ENCODE assay signal across 16 cellular contexts in genomic region chr11:120184371-120184945, GRCh38. TPM values are rescaled to one million over a fixed set of nuclear protein-coding genes. Genes with fewer than 3 reads are reported as not detected.
DNase-seq lines count a peak whose midpoint lies in the region; FAIRE-seq and TF ChIP-seq lines count a peak whose summit lies in the region.
"Had no signal": no experiment of that assay in that cellular context is flagged by ENCODE, and none has a peak within 500 bp of the region (broad histone marks: within the 10 kb centered on the region; RNA-seq: fewer than 3 reads in every experiment).

No MANE protein-coding gene starts in this region.

- H4K91ac ChIP-seq in H1 (replicated peaks; ENCODE audit: insufficient read length, low read length) = no peak overlapping the region

- H2AFZ ChIP-seq in H1 (ENCODE audit: low read length) = no peak overlapping the region

- no peak overlapping the region for H2BK15ac ChIP-seq in H1 (ENCODE audit: low read length)

- H3K27me3 Mint-ChIP-seq in type B pancreatic cell = peaks cover 10% of the 10 kb centered on the region

- H4K20me1 ChIP-seq in H1 (replicated peaks in 1 of 2; ENCODE audit: control insufficient read depth in 1 of 2, insufficient read depth in 2 of 2, low read length in 2 of 2) = no peaks in the 10 kb centered on the region

- no peak overlapping the region for H2BK120ac ChIP-seq in H1 (replicated peaks; ENCODE audit: low read depth, low read length)

- no peak overlapping the region for H3K23ac ChIP-seq in H1 (ENCODE audit: insufficient read length)

- H3K56ac ChIP-seq in H1 (replicated peaks; ENCODE audit: insufficient read length, low read depth, low read length) = no peak overlapping the region

- no peak overlapping the region for H3K18ac ChIP-seq in H1 (ENCODE audit: extremely low read depth, low read length)

- no peak for FAIRE-seq in H1 (lab: Jason Lieb, UNC)
- FAIRE-seq: astrocyte, GM19239, H54 had no signal

- no peak overlapping the region for H3K4me3 Mint-ChIP-seq in type B pancreatic cell
- H3K4me3 Mint-ChIP-seq: T-helper 1 cell treated with Interleukin-12 subunit alpha and Interleukin-12 subunit beta and Interleukin-4 antibody, amounts not matched to agents 30 μg/mL and 1 μg/mL, for 36 hours had no signal

- H3K23me2 ChIP-seq in H1 (ENCODE audit: low read depth, low read length) = no peaks in the 10 kb centered on the region; the same call in 1 of the 2 replicates

- no peak overlapping the region for H3K9ac ChIP-seq in H1 (replicated peaks in 1 of 4; ENCODE audit: extremely low read depth in 1 of 4, low read depth in 3 of 4, low read length in 3 of 4)

- H3K27me3 ChIP-seq in H1 (replicated peaks in 1 of 4; ENCODE audit: control insufficient read depth in 3 of 4, extremely low read depth in 1 of 4, insufficient read depth in 3 of 4, low read length in 3 of 4) (peaks cover 0 to 21% (median 14%) of the 10 kb centered on the region in 4 experiments; a peak in 4 of 7 replicates), right atrium auricular region (no peaks in the 10 kb centered on the region), ovary (no peaks in the 10 kb centered on the region)

- TF ChIP-seq CTCF in H1 (IDR thresholded peaks at IDR 0.05; ENCODE audit: control extremely low read depth in 1 of 3, insufficient read depth in 1 of 3, low read depth in 1 of 3, low read length in 3 of 3) (no peak), right atrium auricular region (IDR thresholded peaks at IDR 0.05) (no peak), ovary (IDR thresholded peaks at IDR 0.05) (no peak), type B pancreatic cell (conservative IDR thresholded peaks at IDR 0.05) (no peak)

- POLR2A ChIA-PET in H1 (lab: Charles Lee; ENCODE audit: partially characterized antibody) = no interaction called here

- H3K27ac ChIP-seq in H1 (ENCODE audit: low read depth, low read length) (no peak overlapping the region), right atrium auricular region (peak overlapping the region; percentile 70 to 74), ovary (peak overlapping the region; percentile 26 to 82)

- 83 to 100% methylated on average over 1 to 11 of the region's 11 CpGs for WGBS in H1 (ENCODE audit: extremely low coverage in 1 of 2, insufficient coverage in 1 of 2, insufficient read length in 1 of 2, insufficient replicate concordance in 2 of 2, low coverage in 1 of 2, low lambda C conversion rate in 2 of 2, missing lambda C conversion rate in 1 of 2), 2 experiments
- WGBS in ovary, 3 donors = 12 to 16% (median 16%) methylated on average over 11 of the region's 11 CpGs

- no peak overlapping the region for H2BK20ac ChIP-seq in H1 (ENCODE audit: low read length)

- H3K4ac ChIP-seq in H1 (replicated peaks; ENCODE audit: insufficient read length, low read depth, low read length) = no peak overlapping the region

- H3K14ac ChIP-seq in H1 (ENCODE audit: insufficient read length) = no peak overlapping the region

- no peaks in the 10 kb centered on the region for H3K9me3 Mint-ChIP-seq in type B pancreatic cell
- H3K9me3 Mint-ChIP-seq: T-helper 1 cell treated with Interleukin-12 subunit alpha and Interleukin-12 subunit beta and Interleukin-4 antibody, amounts not matched to agents 30 μg/mL and 1 μg/mL, for 36 hours had no signal

- H3K4me1 ChIP-seq in H1 (replicated peaks in 1 of 4; ENCODE audit: control insufficient read depth in 3 of 4, insufficient read depth in 4 of 4, low read length in 3 of 4) (peaks cover 1 to 14% (median 4%) of the 10 kb centered on the region in 4 experiments; a peak in 4 of 7 replicates), right atrium auricular region (peaks cover 0 to 66% of the 10 kb centered on the region in 2 donors), ovary (ENCODE audit: insufficient read depth) (peaks cover 47% of the 10 kb centered on the region)

- intact Hi-C loops in ovary (cut with DNase I) = loop anchor here in 1 of 4 donors (2.0 kb wide), 1 partner anchor 26 kb away; the partner anchor contains the start of gene OAF

- no peak overlapping the region for H2BK12ac ChIP-seq in H1 (ENCODE audit: low read depth, low read length)

- no peak overlapping the region for H4K8ac ChIP-seq in H1 (ENCODE audit: extremely low read depth, insufficient read depth, low read length)

- TF ChIP-seq POLR2A in H1 (IDR thresholded peaks at IDR 0.05; ENCODE audit: control extremely low read depth in 1 of 2, low read depth in 2 of 2, low read length in 2 of 2) (no peak), ovary (IDR thresholded peaks at IDR 0.05) (no peak)

- H3K4me1 Mint-ChIP-seq in type B pancreatic cell (ENCODE audit: unreplicated experiment) = peaks cover 78% of the 10 kb centered on the region

- no peak for TF ChIP-seq EP300 in H1 (IDR thresholded peaks at IDR 0.05; ENCODE audit: borderline replicate concordance in 1 of 2, low read depth in 2 of 2, low read length in 2 of 2)
- no peak for TF ChIP-seq EP300 in ovary (IDR thresholded peaks at IDR 0.05)

- no peak overlapping the region for H4K5ac ChIP-seq in H1 (ENCODE audit: insufficient read length, low read depth, low read length)

- H2BK5ac ChIP-seq in H1 (ENCODE audit: low read depth, low read length) = no peak overlapping the region

- H3K9me3 ChIP-seq in H1 (ENCODE audit: insufficient read depth in 2 of 2, low read depth in 1 of 2, low read length in 1 of 2) = no peaks in the 10 kb centered on the region; a peak in 1 of 4 replicates
- no peaks in the 10 kb centered on the region for H3K9me3 ChIP-seq in right atrium auricular region
- H3K9me3 ChIP-seq in ovary = no peaks in the 10 kb centered on the region

- no peak overlapping the region for H3K4me2 ChIP-seq in H1 (ENCODE audit: insufficient read depth in 1 of 2, low read depth in 2 of 2, low read length in 2 of 2)

- no peak for TF ChIP-seq RAD21 in H1 (IDR thresholded peaks at IDR 0.05 in 1 of 2, conservative IDR thresholded peaks at IDR 0.05 in 1 of 2; ENCODE audit: low read depth in 2 of 2, low read length in 2 of 2)

- DNase-seq in H1 (ENCODE audit: low read depth in 1 of 2, low spot score in 2 of 2) = peak in 1 of 2 experiments; percentile 22
- peak; percentile 64 for DNase-seq in right atrium auricular region (ENCODE audit: low spot score)
- DNase-seq in ovary = peak; percentile 55 to 69 (median 66)
- DNase-seq in type B pancreatic cell (ENCODE audit: extremely low spot score, unreplicated experiment) = peak; percentile 51
- no peak for DNase-seq in NCI-H82 (lab: John Stamatoyannopoulos, UW)
- no peak for DNase-seq in medulla oblongata (ENCODE audit: extremely low spot score)
- DNase-seq in SHP77 (lab: John Stamatoyannopoulos, UW) = no peak
- DNase-seq: activated CD4-positive, alpha-beta T cell treated with anti-CD3 and anti-CD28 coated beads for 48 hours; NCI-H69; RPMI8226; stimulated activated naive CD4-positive, alpha-beta T cell had no signal

- no peak overlapping the region for H3K27ac Mint-ChIP-seq in type B pancreatic cell
- H3K27ac Mint-ChIP-seq: T-helper 1 cell treated with Interleukin-12 subunit alpha and Interleukin-12 subunit beta and Interleukin-4 antibody, amounts not matched to agents 30 μg/mL and 1 μg/mL, for 36 hours had no signal

- H2AK5ac ChIP-seq in H1 (ENCODE audit: low read depth, low read length) = 0 out of 2 replicates have a peak overlapping the region, but pooled peaks have one; percentile 39

- H3K36me3 ChIP-seq in H1 (ENCODE audit: control insufficient read depth in 2 of 4, insufficient read depth in 4 of 4, low read length in 3 of 4) = no peaks in the 10 kb centered on the region
- no peaks in the 10 kb centered on the region for H3K36me3 ChIP-seq in right atrium auricular region
- H3K36me3 ChIP-seq in ovary = no peaks in the 10 kb centered on the region

- no peaks in the 10 kb centered on the region for H3K79me2 ChIP-seq in H1 (ENCODE audit: control insufficient read depth in 1 of 2, insufficient read depth in 2 of 2, low read length in 2 of 2)

- no peak overlapping the region for H3K4me3 ChIP-seq in H1 (ENCODE audit: extremely low read depth in 1 of 4, insufficient read depth in 2 of 4, low read depth in 3 of 4, low read length in 4 of 4)
- H3K4me3 ChIP-seq in right atrium auricular region = peak overlapping the region in 1 of 2 donors; percentile 15
- no peak overlapping the region for H3K4me3 ChIP-seq in ovary

- no peaks in the 10 kb centered on the region for H3K79me1 ChIP-seq in H1 (ENCODE audit: low read depth, low read length)

- CTCF ChIA-PET in H1 (lab: Charles Lee; ENCODE audit: partially characterized antibody) = interaction anchor here (0.7 to 17.5 kb wide), 8 partner anchors 8 to 542 kb away, joined by 3 to 237 read pairs (median 5); no protein-coding TSS in a partner anchor

- H3K36me3 Mint-ChIP-seq in type B pancreatic cell = no peaks in the 10 kb centered on the region

RNA-seq across cellular contexts. Expression of gene OAF, which starts 26.4 kb away (rescaled TPM):
- total RNA-seq in H1 (2021; fragmentation: NEBNext Ultra II Directional; extraction: Animal tissue kit (Norgen Biotek cat#: 25700)) = 1.1 and 1.3 TPM in 2 replicates
- polyA plus RNA-seq in H1 (2011; rRNA removed) (1.5 and 2.1 TPM in 2 replicates), ovary (10 to 100 TPM; 38.1 to 44.1 TPM)
- polyA plus RNA-seq in H1 (2011; cell fraction: cytosol; rRNA removed) = 1.2 TPM
- polyA plus RNA-seq in H1 (2011; cell fraction: nucleus; rRNA removed) = 1.2 TPM
- polyA plus RNA-seq in H1 (2012, experiment 1 of 2) = 0.60 to 1.0 TPM (median 0.64 TPM) in 4 replicates
- 0.62 TPM for polyA plus RNA-seq in H1 (2012, experiment 2 of 2)
- 0.85 TPM for polyA plus RNA-seq in H1 (2013, experiment 1 of 2)
- 0.72 TPM for polyA plus RNA-seq in H1 (2013, experiment 2 of 2)
- polyA minus RNA-seq in H1 (2011; rRNA and poly(A)+ RNA removed) = 0.46 and 0.50 TPM in 2 replicates
- 0.73 TPM for polyA minus RNA-seq in H1 (2011; cell fraction: cytosol; rRNA and poly(A)+ RNA removed)
- 0.80 TPM for polyA minus RNA-seq in H1 (2011; cell fraction: nucleus; rRNA and poly(A)+ RNA removed)
- total RNA-seq in right atrium auricular region (10 to 100 TPM; 27.9 to 43.6 TPM), ovary (100 to 1,000 TPM in 2 of 7 donors, 10 to 100 TPM in 5; 26.6 to 170 (median 66.5) TPM), type B pancreatic cell (ENCODE audit: low replicate concordance) (17.1 and 67.5 TPM in 2 replicates)

RNA-seq across cellular contexts. Expression of gene TRIM29, which starts 46.5 kb away (rescaled TPM):
- 0.43 TPM in 1 of 2 replicates, not detected in the other for total RNA-seq in H1 (2021; fragmentation: NEBNext Ultra II Directional; extraction: Animal tissue kit (Norgen Biotek cat#: 25700))
- polyA plus RNA-seq in H1 (2011; rRNA removed) = 0.17 and 0.35 TPM in 2 replicates
- 0.34 TPM for polyA plus RNA-seq in H1 (2011; cell fraction: cytosol; rRNA removed)
- 0.10 TPM for polyA plus RNA-seq in H1 (2011; cell fraction: nucleus; rRNA removed)
- polyA plus RNA-seq in H1 (2012, experiment 1 of 2) = 0.20 TPM in 1 of 4 replicates, not detected in the others
- polyA plus RNA-seq in H1 (2012, experiment 2 of 2) = not detected
- 0.08 TPM for polyA plus RNA-seq in H1 (2013, experiment 1 of 2)
- polyA plus RNA-seq in H1 (2013, experiment 2 of 2) = 0.07 TPM
- 0.54 and 0.78 TPM in 2 replicates for polyA minus RNA-seq in H1 (2011; rRNA and poly(A)+ RNA removed)
- not detected for polyA minus RNA-seq in H1 (2011; cell fraction: cytosol; rRNA and poly(A)+ RNA removed)
- polyA minus RNA-seq in H1 (2011; cell fraction: nucleus; rRNA and poly(A)+ RNA removed) = 1.6 TPM
- 1 to 10 TPM in 1 of 2 donors, under 1 TPM in 1; 0.85 to 2.7 TPM for total RNA-seq in right atrium auricular region
- 1 to 10 TPM in 6 of 7 donors, not detected in 1; 1.1 to 5.9 (median 1.6) TPM for total RNA-seq in ovary
- 1 to 10 TPM in 1 of 2 donors, under 1 TPM in 1; 0.11 to 1.0 TPM for polyA plus RNA-seq in ovary
- total RNA-seq in type B pancreatic cell (ENCODE audit: low replicate concordance) = 56.7 and 207 TPM in 2 replicates
- total RNA-seq: lung microvascular endothelial cell had no signal

RNA-seq across cellular contexts. Expression of gene POU2F3, which starts 55.5 kb away (rescaled TPM):
- 1.0 and 1.1 TPM in 2 replicates for total RNA-seq in H1 (2021; fragmentation: NEBNext Ultra II Directional; extraction: Animal tissue kit (Norgen Biotek cat#: 25700))
- 0.78 and 2.1 TPM in 2 replicates for polyA plus RNA-seq in H1 (2011; rRNA removed)
- 1.4 TPM for polyA plus RNA-seq in H1 (2011; cell fraction: cytosol; rRNA removed)
- 1.9 TPM for polyA plus RNA-seq in H1 (2011; cell fraction: nucleus; rRNA removed)
- polyA plus RNA-seq in H1 (2012, experiment 1 of 2) = 1.2 to 3.1 TPM (median 2.4 TPM) in 4 replicates
- 0.81 TPM for polyA plus RNA-seq in H1 (2012, experiment 2 of 2)
- 1.3 TPM for polyA plus RNA-seq in H1 (2013, experiment 1 of 2)
- polyA plus RNA-seq in H1 (2013, experiment 2 of 2) = 1.2 TPM
- 2.4 and 2.6 TPM in 2 replicates for polyA minus RNA-seq in H1 (2011; rRNA and poly(A)+ RNA removed)
- polyA minus RNA-seq in H1 (2011; cell fraction: cytosol; rRNA and poly(A)+ RNA removed) = 1.0 TPM
- polyA minus RNA-seq in H1 (2011; cell fraction: nucleus; rRNA and poly(A)+ RNA removed) = 0.90 TPM
- not detected for total RNA-seq in right atrium auricular region
- 1 to 10 TPM in 1 of 7 donors, under 1 TPM in 4, not detected in 2; 0.20 to 1.0 (median 0.23) TPM for total RNA-seq in ovary
- under 1 TPM; 0.05 to 0.08 TPM for polyA plus RNA-seq in ovary
- total RNA-seq in type B pancreatic cell (ENCODE audit: low replicate concordance) = 1.4 and 4.3 TPM in 2 replicates

Comparison
In these comparisons a context has a peak if more than half of its experiments do, and no peak if none do; other contexts are left out.
1. DNase-seq: peak in right atrium auricular region (single experiment), ovary (5 of 5) and type B pancreatic cell (single experiment); none in NCI-H82 (single experiment), medulla oblongata (single experiment) and SHP77 (0 of 2).